ENCODE assay signal across 36 cellular contexts in the genomic region with DNA sequence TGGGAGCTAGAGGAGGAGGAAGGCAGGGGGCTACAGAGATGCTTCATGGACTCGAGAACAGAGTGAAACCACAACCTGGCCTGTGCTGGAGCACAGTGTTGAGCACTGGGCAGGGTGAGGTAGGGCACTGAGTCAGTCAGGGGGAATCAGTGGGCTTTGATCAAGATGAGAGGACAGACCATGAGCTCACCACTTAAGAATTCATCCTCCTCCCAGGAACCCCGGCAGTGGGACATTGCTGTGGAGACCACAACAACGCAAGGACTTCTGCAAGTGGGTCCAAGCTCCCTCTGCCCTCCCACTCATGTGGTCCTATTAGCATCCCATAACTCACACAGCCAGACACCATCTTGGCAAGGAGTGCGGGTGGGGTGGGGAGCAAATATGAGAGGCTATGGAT. TPM values are rescaled to one million over a fixed set of nuclear protein-coding genes. Genes with fewer than 3 reads are reported as not detected.
DNase-seq lines count a peak whose midpoint lies in the region; TF ChIP-seq lines count a peak whose summit lies in the region.
"Had no signal": no experiment of that assay in that cellular context is flagged by ENCODE, and none has a peak within 500 bp of the region (broad histone marks: within the 10 kb centered on the region; RNA-seq: fewer than 3 reads in every experiment).

No MANE protein-coding gene starts in this region.

- H3K14ac ChIP-seq in neuronal stem cell (ENCODE audit: low read length), result no peak overlapping the region

- no peak overlapping the region for H2BK5ac ChIP-seq in neuronal stem cell (ENCODE audit: low read length)

- no peaks in the 10 kb centered on the region for H3K9me2 ChIP-seq in Karpas-422 (replicated peaks; ENCODE audit: insufficient read depth, low read length)

- no peaks in the 10 kb centered on the region for H3K27me3 ChIP-seq in neuronal stem cell (ENCODE audit: control insufficient read depth in 3 of 3, insufficient read depth in 3 of 3, low read depth in 1 of 3, low read length in 3 of 3)
- H3K27me3 ChIP-seq in Karpas-422 (ENCODE audit: low read length), result no peaks in the 10 kb centered on the region
- H3K27me3 ChIP-seq: hepatocyte, upper lobe of left lung had no signal

- no peak overlapping the region for H3K23ac ChIP-seq in neuronal stem cell (ENCODE audit: low read depth, low read length, poor library complexity)

- POLR2A ChIA-PET in HEK293T (lab: Yijun Ruan, JAX), result no interaction called here

- H3K27ac ChIP-seq in neuronal stem cell (replicated peaks; ENCODE audit: low read length) (no peak overlapping the region), Karpas-422 (ENCODE audit: low read length) (no peak overlapping the region)
- H3K27ac ChIP-seq: gastroesophageal sphincter, hepatocyte, parathyroid adenoma, SJCRH30, suprapubic skin, upper lobe of left lung, VCaP had no signal

- H3K4me1 ChIP-seq in neuronal stem cell (ENCODE audit: control insufficient read depth in 2 of 2, insufficient read depth in 1 of 2, low read depth in 1 of 2, low read length in 2 of 2) (peaks cover 0 to 4% of the 10 kb centered on the region in 2 donors), Karpas-422 (ENCODE audit: low read length) (peaks cover 5% of the 10 kb centered on the region; the same call in 1 of the 2 replicates)
- H3K4me1 ChIP-seq: gastroesophageal sphincter, parathyroid adenoma, SJCRH30, suprapubic skin, upper lobe of left lung had no signal

- H3K36me3 ChIP-seq in neuronal stem cell (replicated peaks in 1 of 2; ENCODE audit: control insufficient read depth in 2 of 2, insufficient read depth in 2 of 2, low read length in 2 of 2) (no peaks in the 10 kb centered on the region), Karpas-422 (ENCODE audit: insufficient read depth, low read length) (no peaks in the 10 kb centered on the region)
- H3K36me3 ChIP-seq: gastroesophageal sphincter, SJCRH30, suprapubic skin, upper lobe of left lung had no signal

- CTCF ChIA-PET in HEK293T (lab: Yijun Ruan, JAX), result no interaction called here

- in situ Hi-C loops in Caki2 (cut with HindIII; ENCODE audit: low pct_unique_long_range_greater_than_20kb, low sequenced_read_pairs), result no loop called here

- no peak overlapping the region for H2BK12ac ChIP-seq in neuronal stem cell (ENCODE audit: low read length)

- H3K4me3 ChIP-seq in fibroblast of mammary gland (ENCODE audit: control insufficient read depth, low read depth, low read length) (no peak overlapping the region), neuronal stem cell (ENCODE audit: low read length in 2 of 2) (no peak overlapping the region), Karpas-422 (ENCODE audit: low read length) (no peak overlapping the region)
- H3K4me3 ChIP-seq: gastroesophageal sphincter, hepatocyte, SJCRH30, suprapubic skin, upper lobe of left lung had no signal

- no CpG with 5 or more reads among the region's 4 CpGs for WGBS in neuronal stem cell (ENCODE audit: extremely low coverage in 2 of 2, insufficient read length in 2 of 2, insufficient replicate concordance in 1 of 2), 2 donors

- H3K4me2 ChIP-seq in neuronal stem cell (ENCODE audit: insufficient read depth, low read length, poor library complexity, severe bottlenecking) (no peak overlapping the region), Karpas-422 (ENCODE audit: low read depth, low read length, poor library complexity, severe bottlenecking) (no peak overlapping the region)
- H3K4me2 ChIP-seq: hepatocyte had no signal

- no peak overlapping the region for H2BK15ac ChIP-seq in neuronal stem cell (ENCODE audit: low read length)

- H2AFZ ChIP-seq in neuronal stem cell (ENCODE audit: low read length) (no peak overlapping the region), Karpas-422 (ENCODE audit: low read length) (no peak overlapping the region)
- H2AFZ ChIP-seq: hepatocyte, parathyroid adenoma had no signal

- H4K8ac ChIP-seq in neuronal stem cell (ENCODE audit: low read depth, low read length), result no peak overlapping the region

- no peak overlapping the region for H2AK5ac ChIP-seq in neuronal stem cell (ENCODE audit: low read depth, low read length)

- H3K9ac ChIP-seq in neuronal stem cell (ENCODE audit: low read depth, low read length, poor library complexity), result no peak overlapping the region
- H3K9ac ChIP-seq in Karpas-422 (ENCODE audit: low read length), result no peak overlapping the region
- H3K9ac ChIP-seq: parathyroid adenoma had no signal

- H3K79me2 ChIP-seq in Karpas-422 (ENCODE audit: low read length), result no peaks in the 10 kb centered on the region
- H3K79me2 ChIP-seq: hepatocyte, parathyroid adenoma had no signal

- H3K18ac ChIP-seq in neuronal stem cell (ENCODE audit: low read length), result peak overlapping the region; percentile 44

- DNase-seq in Caki2 (ENCODE audit: low read depth) (peak; percentile 4), M059J (ENCODE audit: low read depth) (peak; percentile 33), fibroblast of mammary gland (ENCODE audit: low read depth) (peak; percentile 0), neuronal stem cell (ENCODE audit: low spot score) (no peak), Karpas-422 (no peak), HEK293T (ENCODE audit: extremely low spot score) (no peak), HuH-7 (ENCODE audit: low spot score) (no peak)
- no peak for DNase-seq in activated CD8-positive, alpha-beta memory T cell treated with anti-CD3 and anti-CD28 coated beads for 24 hours
- DNase-seq: activated CD4-positive, alpha-beta T cell treated with anti-CD3 and anti-CD28 coated beads for 36 hours; activated CD8-positive, alpha-beta T cell treated with anti-CD3 and anti-CD28 coated beads, Interleukin-2, amount 10 ng/mL, durations not matched to agents 7 days and 5 days; amygdala; CD4-positive, alpha-beta memory T cell; DMS 273 treated with DMSO at 0.1 percent for 48 hours; left colon; mammary epithelial cell; MV-4-11; NCI-H1436 treated with DMSO at 0.1 percent for 48 hours; NCI-H345; small intestine; stimulated activated naive CD4-positive, alpha-beta T cell treated with Interleukin-2 at 50 U/mL for 16 hours; SW 1271; T-helper 9 cell; upper lobe of left lung had no signal

- no peak overlapping the region for H3K4ac ChIP-seq in neuronal stem cell (ENCODE audit: low read length)

- no peak overlapping the region for H2BK120ac ChIP-seq in neuronal stem cell (ENCODE audit: low read depth, low read length)

- no peak overlapping the region for H4K91ac ChIP-seq in neuronal stem cell (ENCODE audit: low read depth, low read length, poor library complexity)

- TF ChIP-seq CTCF in fibroblast of mammary gland (conservative IDR thresholded peaks at IDR 0.05; ENCODE audit: control insufficient read depth, insufficient read depth, low read depth, low read length), result no peak

- H3K9me3 ChIP-seq in neuronal stem cell (replicated peaks in 1 of 2; ENCODE audit: control insufficient read depth in 2 of 2, insufficient read depth in 1 of 2, low read depth in 1 of 2, low read length in 2 of 2) (no peaks in the 10 kb centered on the region), Karpas-422 (ENCODE audit: low read length) (no peaks in the 10 kb centered on the region)
- H3K9me3 ChIP-seq: gastroesophageal sphincter, SJCRH30, suprapubic skin, upper lobe of left lung had no signal

- H4K20me1 ChIP-seq in Karpas-422 (ENCODE audit: insufficient read depth, low read depth, low read length), result no peaks in the 10 kb centered on the region

- no peaks in the 10 kb centered on the region for H3K79me1 ChIP-seq in neuronal stem cell (ENCODE audit: low read depth, low read length)

TF ChIP-seq in HEK293T, 16 proteins besides CTCF, POLR2A, EP300 and RAD21:
- TF ChIP-seq CTBP1 (IDR thresholded peaks at IDR 0.05; ENCODE audit: borderline replicate concordance), result no peak
- no peak for TF ChIP-seq ARNT (IDR thresholded peaks at IDR 0.05)
- no peak for TF ChIP-seq SP1 (IDR thresholded peaks at IDR 0.05)
- TF ChIP-seq ELF4 (IDR thresholded peaks at IDR 0.05), result no peak
- TF ChIP-seq, protein P1, sequence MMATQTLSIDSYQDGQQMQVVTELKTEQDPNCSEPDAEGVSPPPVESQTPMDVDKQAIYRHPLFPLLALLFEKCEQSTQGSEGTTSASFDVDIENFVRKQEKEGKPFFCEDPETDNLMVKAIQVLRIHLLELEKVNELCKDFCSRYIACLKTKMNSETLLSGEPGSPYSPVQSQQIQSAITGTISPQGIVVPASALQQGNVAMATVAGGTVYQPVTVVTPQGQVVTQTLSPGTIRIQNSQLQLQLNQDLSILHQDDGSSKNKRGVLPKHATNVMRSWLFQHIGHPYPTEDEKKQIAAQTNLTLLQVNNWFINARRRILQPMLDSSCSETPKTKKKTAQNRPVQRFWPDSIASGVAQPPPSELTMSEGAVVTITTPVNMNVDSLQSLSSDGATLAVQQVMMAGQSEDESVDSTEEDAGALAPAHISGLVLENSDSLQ (IDR thresholded peaks at IDR 0.05), result no peak
- TF ChIP-seq FOXM1 (IDR thresholded peaks at IDR 0.05; ENCODE audit: borderline replicate concordance), result no peak
- no peak for TF ChIP-seq NFRKB (IDR thresholded peaks at IDR 0.05)
- no peak for TF ChIP-seq FOXK2 (IDR thresholded peaks at IDR 0.05)
- no peak for TF ChIP-seq L3MBTL2 (conservative IDR thresholded peaks at IDR 0.05)
- TF ChIP-seq ZNF384 (IDR thresholded peaks at IDR 0.05), result no peak
- no peak for TF ChIP-seq SUZ12 (IDR thresholded peaks at IDR 0.05)
- TF ChIP-seq HDGF (IDR thresholded peaks at IDR 0.05; ENCODE audit: borderline replicate concordance), result no peak
- TF ChIP-seq FOXA1 (IDR thresholded peaks at IDR 0.05), result no peak
- TF ChIP-seq BHLHE40 (IDR thresholded peaks at IDR 0.05; ENCODE audit: borderline replicate concordance), result no peak

RNA-seq across cellular contexts. Expression of gene CES5A, which starts 1.7 kb away (rescaled TPM):
- not detected in 2 replicates for total RNA-seq in Caki2 (2014; rRNA removed; shearing (Covaris generic); ENCODE audit: low replicate concordance)
- total RNA-seq in M059J (2014; rRNA removed; shearing (Covaris generic)), result not detected in 2 replicates
- not detected for polyA plus RNA-seq in neuronal stem cell (2013, experiment 1 of 2)
- polyA plus RNA-seq in neuronal stem cell (2013, experiment 2 of 2), result not detected
- total RNA-seq in Karpas-422 (2014; rRNA removed; shearing (Covaris generic); ENCODE audit: low replicate concordance), result not detected in 2 replicates
- total RNA-seq: A673; activated CD4-positive, alpha-beta T cell treated with anti-CD3 and anti-CD28 coated beads for 36 hours; activated CD8-positive, alpha-beta T cell treated with anti-CD3 and anti-CD28 coated beads, Interleukin-2, amount 10 ng/mL, durations not matched to agents 7 days and 5 days; activated naive CD4-positive, alpha-beta T cell treated with anti-CD3 and anti-CD28 coated beads, Interleukin-2, amount 50 U/mL, for 72 hours; activated T-helper 2 cell treated with anti-CD3 and anti-CD28 coated beads, Interferon-gamma antibody, Interleukin-2, Interleukin-4, amounts not matched to agents 10 μg/mL and 5 μg/mL and 100 μg/mL, durations not matched to agents 14 hours and 24 hours and 36 hours; bronchial epithelial cell; CD4-positive, alpha-beta memory T cell; fibroblast of lung; G401; gastroesophageal sphincter; hepatocyte; left colon; mammary epithelial cell; SJCRH30; upper lobe of left lung had no signal
- polyA plus RNA-seq: CD4-positive, alpha-beta memory T cell; fibroblast of lung; hepatocyte; mammary epithelial cell had no signal

RNA-seq across cellular contexts. Expression of gene CES1, which starts 44.0 kb away (rescaled TPM):
- total RNA-seq in Caki2 (2014; rRNA removed; shearing (Covaris generic); ENCODE audit: low replicate concordance), result 1.5 TPM in 1 of 2 replicates, not detected in the other
- 2.2 and 2.4 TPM in 2 replicates for total RNA-seq in M059J (2014; rRNA removed; shearing (Covaris generic))
- polyA plus RNA-seq in neuronal stem cell (2013, experiment 1 of 2), result 0.14 TPM
- 0.18 TPM for polyA plus RNA-seq in neuronal stem cell (2013, experiment 2 of 2)
- total RNA-seq in Karpas-422 (2014; rRNA removed; shearing (Covaris generic); ENCODE audit: low replicate concordance), result not detected in 2 replicates
- total RNA-seq: activated CD4-positive, alpha-beta T cell treated with anti-CD3 and anti-CD28 coated beads for 36 hours; activated CD8-positive, alpha-beta T cell treated with anti-CD3 and anti-CD28 coated beads, Interleukin-2, amount 10 ng/mL, durations not matched to agents 7 days and 5 days; activated naive CD4-positive, alpha-beta T cell treated with anti-CD3 and anti-CD28 coated beads, Interleukin-2, amount 50 U/mL, for 72 hours; activated T-helper 2 cell treated with anti-CD3 and anti-CD28 coated beads, Interferon-gamma antibody, Interleukin-2, Interleukin-4, amounts not matched to agents 10 μg/mL and 5 μg/mL and 100 μg/mL, durations not matched to agents 14 hours and 24 hours and 36 hours; G401; SJCRH30 had no signal
- polyA plus RNA-seq: neural cell had no signal

Comparison
In these comparisons a context has a peak if more than half of its experiments do, and no peak if none do; other contexts are left out.
1. DNase-seq: peak in Caki2 (single experiment), M059J (single experiment) and fibroblast of mammary gland (single experiment); none in neuronal stem cell (single experiment), Karpas-422 (single experiment), activated CD8-positive, alpha-beta memory T cell treated with anti-CD3 and anti-CD28 coated beads for 24 hours (single experiment), HEK293T (single experiment) and HuH-7 (single experiment).